Comparison of ENCODE assay signal across 34 cellular contexts in the genomic region with DNA sequence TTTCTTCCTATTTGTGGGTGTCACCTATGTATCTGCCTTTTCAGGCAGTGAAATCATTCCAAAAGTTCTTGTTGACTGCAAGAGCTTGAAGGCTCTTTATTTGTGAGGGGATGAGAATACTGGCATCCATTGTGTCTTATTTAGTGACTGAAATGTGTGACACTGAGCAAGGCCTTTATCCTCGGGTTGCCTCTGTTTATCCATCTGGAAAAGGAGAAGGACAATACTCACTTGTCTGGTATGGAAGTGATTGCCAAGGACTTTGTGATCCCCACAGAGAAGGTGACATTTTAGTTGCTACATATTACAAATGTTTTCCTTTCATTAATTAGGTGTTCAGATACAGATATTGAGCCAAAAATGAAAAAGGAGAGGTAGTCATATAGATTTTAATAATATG.
DNase-seq lines count a peak whose midpoint lies in the region; ATAC-seq and TF ChIP-seq lines count a peak whose summit lies in the region.
"Had no signal": no experiment of that assay in that cellular context is flagged by ENCODE, and none has a peak within 500 bp of the region (broad histone marks: within the 10 kb centered on the region; RNA-seq: fewer than 3 reads in every experiment).

No MANE protein-coding gene starts in this region.

- 71% methylated on average over 1 of the region's 1 CpG for WGBS in mammary epithelial cell (ENCODE audit: low coverage, missing lambda C conversion rate)

- DNase-seq in mammary epithelial cell (no peak), MCF 10A (ENCODE audit: unreplicated experiment) (no peak), midbrain (lab: John Stamatoyannopoulos, UW) (peak; percentile 73), NOMO-1 (lab: John Stamatoyannopoulos, UW; ENCODE audit: unreplicated experiment in 2 of 2) (no peak), mesenteric fat pad (ENCODE audit: low spot score) (no peak)
- DNase-seq in CD4-positive, alpha-beta T cell = no peak
- DNase-seq: activated CD4-positive, alpha-beta T cell treated with anti-CD3 and anti-CD28 coated beads for 36 hours; activated CD8-positive, alpha-beta T cell treated with anti-CD3 and anti-CD28 coated beads, Interleukin-2, amount 10 ng/mL, durations not matched to agents 7 days and 5 days; amniotic stem cell; brain microvascular endothelial cell; DMS79; effector CD4-positive, alpha-beta T cell; GDM1; glutamatergic neuron; islet precursor cell; mucosa of descending colon; natural killer cell; NCI-H1092; NCI-H1694 treated with DMSO at 0.1 percent for 48 hours; NCI-H2171; RPMI8226; stomach; T1000; trophoblast cell had no signal

- H2AFZ ChIP-seq in mammary epithelial cell (ENCODE audit: low read depth, low read length) = peak overlapping the region; percentile 44

- no peak overlapping the region for H3K9ac ChIP-seq in mammary epithelial cell (ENCODE audit: insufficient read depth, low read length)

- TF ChIP-seq CTCF in mammary epithelial cell (conservative IDR thresholded peaks at IDR 0.05 in 1 of 2, IDR thresholded peaks at IDR 0.05 in 1 of 2; ENCODE audit: extremely low read depth in 1 of 2, insufficient read depth in 1 of 2, low read depth in 1 of 2, low read length in 2 of 2) (no peak), MCF 10A (IDR thresholded peaks at IDR 0.05; ENCODE audit: unreplicated experiment) (no peak)
- TF ChIP-seq CTCF in CD4-positive, alpha-beta T cell (IDR thresholded peaks at IDR 0.05) = no peak

- H3K4me3 Mint-ChIP-seq in MCF 10A (ENCODE audit: unreplicated experiment) = no peak overlapping the region
- H3K4me3 Mint-ChIP-seq in CD4-positive, alpha-beta T cell = no peak overlapping the region
- H3K4me3 Mint-ChIP-seq: activated CD4-positive, alpha-beta T cell treated with anti-CD3 and anti-CD28 coated beads for 36 hours; activated CD8-positive, alpha-beta T cell treated with anti-CD3 and anti-CD28 coated beads, Interleukin-2, amount 10 ng/mL, durations not matched to agents 7 days and 5 days; activated naive CD4-positive, alpha-beta T cell treated with anti-CD3 and anti-CD28 coated beads, Interleukin-2, amount 50 U/mL, for 24 hours; IgD-negative memory B cell; natural killer cell had no signal

- H3K36me3 Mint-ChIP-seq in MCF 10A (ENCODE audit: insufficient read depth, unreplicated experiment) = no peaks in the 10 kb centered on the region
- no peaks in the 10 kb centered on the region for H3K36me3 Mint-ChIP-seq in CD4-positive, alpha-beta T cell (ENCODE audit: low read depth)
- H3K36me3 Mint-ChIP-seq: natural killer cell had no signal

- no peaks in the 10 kb centered on the region for H3K36me3 ChIP-seq in mammary epithelial cell (ENCODE audit: insufficient read depth, low read length)
- H3K36me3 ChIP-seq: brain microvascular endothelial cell, SJSA1, stomach had no signal

- H3K4me3 ChIP-seq in mammary epithelial cell (replicated peaks in 1 of 3; ENCODE audit: insufficient read depth in 1 of 3, low read depth in 2 of 3, low read length in 3 of 3) = no peak overlapping the region
- H3K4me3 ChIP-seq: GM23248, mucosa of descending colon, SJSA1, stomach had no signal

- peaks cover 20% of the 10 kb centered on the region for H3K4me1 ChIP-seq in mammary epithelial cell (ENCODE audit: insufficient read depth, low read length)
- H3K4me1 ChIP-seq: SJSA1 had no signal

- ATAC-seq in CD4-positive, alpha-beta T cell (ENCODE audit: poor library complexity) = no peak
- ATAC-seq: activated CD4-positive, alpha-beta T cell treated with anti-CD3 and anti-CD28 coated beads for 36 hours; activated CD8-positive, alpha-beta T cell treated with anti-CD3 and anti-CD28 coated beads, Interleukin-2, amount 10 ng/mL, durations not matched to agents 7 days and 5 days; mucosa of descending colon; natural killer cell had no signal

- intact Hi-C loops in mammary epithelial cell (cut with micrococcal nuclease) (no loop called here), MCF 10A (cut with micrococcal nuclease) (no loop called here)
- intact Hi-C loops in CD4-positive, alpha-beta T cell (cut with DNase I, micrococcal nuclease) = no loop called here

- in situ Hi-C loops in mammary epithelial cell (cut with MboI; ENCODE audit: low sequenced_read_pairs in 2 of 2) = no loop called here

- CTCF ChIA-PET in mammary epithelial cell (lab: Charles Lee; ENCODE audit: low non-redundant PET) (no interaction called here), MCF 10A (lab: Yijun Ruan, JAX) (interaction anchor here (1.6 kb wide), 1 partner anchor 436 kb away, joined by 3 read pairs; no protein-coding TSS in a partner anchor)
- CTCF ChIA-PET in CD4-positive, alpha-beta T cell (lab: Charles Lee) = no interaction called here

- no peaks in the 10 kb centered on the region for H3K27me3 Mint-ChIP-seq in MCF 10A (ENCODE audit: insufficient read depth, unreplicated experiment)
- no peaks in the 10 kb centered on the region for H3K27me3 Mint-ChIP-seq in CD4-positive, alpha-beta T cell
- H3K27me3 Mint-ChIP-seq: activated CD4-positive, alpha-beta T cell treated with anti-CD3 and anti-CD28 coated beads for 36 hours; activated naive CD4-positive, alpha-beta T cell treated with anti-CD3 and anti-CD28 coated beads, Interleukin-2, amount 50 U/mL, for 24 hours; IgD-negative memory B cell had no signal

- POLR2A ChIA-PET in MCF 10A (lab: Yijun Ruan, JAX) = interaction anchor here (0.9 to 3.2 kb wide), 7 partner anchors 8 to 80 kb away, joined by 3 to 24 read pairs (median 13); a partner anchor contains a TSS
- POLR2A ChIA-PET in CD4-positive, alpha-beta T cell (lab: Charles Lee) = interaction anchor here (1.4 to 2.0 kb wide), 3 partner anchors 8 to 80 kb away, joined by 5 read pairs; a partner anchor contains a TSS

- BruUV-seq in mammary epithelial cell (replicated peaks; lab: Mats Ljungman, UMichigan) = no TSS peak
- BruUV-seq in MCF 10A (replicated peaks; lab: Mats Ljungman, UMichigan) = no TSS peak

- H4K20me1 ChIP-seq in mammary epithelial cell (ENCODE audit: insufficient read depth, low read length) = no peaks in the 10 kb centered on the region

- no peak overlapping the region for H3K27ac Mint-ChIP-seq in MCF 10A (ENCODE audit: low read depth, unreplicated experiment)
- H3K27ac Mint-ChIP-seq in CD4-positive, alpha-beta T cell = no peak overlapping the region
- H3K27ac Mint-ChIP-seq: activated CD4-positive, alpha-beta T cell treated with anti-CD3 and anti-CD28 coated beads for 36 hours; activated CD8-positive, alpha-beta T cell treated with anti-CD3 and anti-CD28 coated beads, Interleukin-2, amount 10 ng/mL, durations not matched to agents 7 days and 5 days; activated naive CD4-positive, alpha-beta T cell treated with anti-CD3 and anti-CD28 coated beads, Interleukin-2, amount 50 U/mL, for 24 hours; activated T-helper 2 cell treated with anti-CD3 and anti-CD28 coated beads, Interferon-gamma antibody, Interleukin-2, Interleukin-4, amounts not matched to agents 10 μg/mL and 5 μg/mL and 100 μg/mL, durations not matched to agents 14 hours and 24 hours and 36 hours; IgD-negative memory B cell; natural killer cell had no signal

- no peaks in the 10 kb centered on the region for H3K9me3 ChIP-seq in mammary epithelial cell (replicated peaks; ENCODE audit: insufficient read depth, low read length)
- H3K9me3 ChIP-seq in CD4-positive, alpha-beta T cell (ENCODE audit: control insufficient read depth, low read length) = no peaks in the 10 kb centered on the region
- H3K9me3 ChIP-seq: mucosa of descending colon, SJSA1, stomach had no signal

- peaks cover 18% of the 10 kb centered on the region for H3K4me1 Mint-ChIP-seq in MCF 10A (ENCODE audit: insufficient read depth, unreplicated experiment)
- H3K4me1 Mint-ChIP-seq in CD4-positive, alpha-beta T cell (ENCODE audit: low read depth) = no peaks in the 10 kb centered on the region
- H3K4me1 Mint-ChIP-seq: IgD-negative memory B cell, natural killer cell had no signal

- H3K9me3 Mint-ChIP-seq in MCF 10A (ENCODE audit: unreplicated experiment) = no peaks in the 10 kb centered on the region
- H3K9me3 Mint-ChIP-seq in CD4-positive, alpha-beta T cell = no peaks in the 10 kb centered on the region
- H3K9me3 Mint-ChIP-seq: activated naive CD4-positive, alpha-beta T cell treated with anti-CD3 and anti-CD28 coated beads, Interleukin-2, amount 50 U/mL, for 24 hours; activated T-helper 2 cell treated with anti-CD3 and anti-CD28 coated beads, Interferon-gamma antibody, Interleukin-2, Interleukin-4, amounts not matched to agents 10 μg/mL and 5 μg/mL and 100 μg/mL, durations not matched to agents 14 hours and 24 hours and 36 hours; IgD-negative memory B cell; natural killer cell had no signal

- H3K27ac ChIP-seq in mammary epithelial cell (ENCODE audit: insufficient read depth, low read depth, low read length) = no peak overlapping the region
- peak overlapping the region; percentile 91 for H3K27ac ChIP-seq in cingulate gyrus (ENCODE audit: low read depth, low read length)
- peak overlapping the region; percentile 92 for H3K27ac ChIP-seq in temporal lobe (ENCODE audit: low read depth, low read length)
- H3K27ac ChIP-seq in CD4-positive, alpha-beta T cell (ENCODE audit: low read depth, low read length) = no peak overlapping the region
- H3K27ac ChIP-seq: 22Rv1, brain microvascular endothelial cell, C4-2B, SJSA1, VCaP had no signal

- no peaks in the 10 kb centered on the region for H3K79me2 ChIP-seq in mammary epithelial cell (ENCODE audit: insufficient read depth, low read length)

- H3K27me3 ChIP-seq in mammary epithelial cell (ENCODE audit: insufficient read depth, low read length) = no peaks in the 10 kb centered on the region
- no peaks in the 10 kb centered on the region for H3K27me3 ChIP-seq in CD4-positive, alpha-beta T cell (ENCODE audit: control insufficient read depth, insufficient read depth, low read length)
- H3K27me3 ChIP-seq: brain microvascular endothelial cell, SJSA1, stomach had no signal

- H3K4me2 ChIP-seq in mammary epithelial cell (ENCODE audit: insufficient read depth, low read depth, low read length) = no peak overlapping the region

- dilution Hi-C loops in mammary epithelial cell (cut with HindIII; ENCODE audit: low sequenced_read_pairs) = no loop called here

Comparison
In these comparisons a context has a peak if more than half of its experiments do, and no peak if none do; other contexts are left out.
1. H3K27ac ChIP-seq: peak in cingulate gyrus (single experiment) and temporal lobe (single experiment); none in mammary epithelial cell (single experiment) and CD4-positive, alpha-beta T cell (single experiment).